Comparison of ENCODE assay signal across 24 cellular contexts in the genomic region with DNA sequence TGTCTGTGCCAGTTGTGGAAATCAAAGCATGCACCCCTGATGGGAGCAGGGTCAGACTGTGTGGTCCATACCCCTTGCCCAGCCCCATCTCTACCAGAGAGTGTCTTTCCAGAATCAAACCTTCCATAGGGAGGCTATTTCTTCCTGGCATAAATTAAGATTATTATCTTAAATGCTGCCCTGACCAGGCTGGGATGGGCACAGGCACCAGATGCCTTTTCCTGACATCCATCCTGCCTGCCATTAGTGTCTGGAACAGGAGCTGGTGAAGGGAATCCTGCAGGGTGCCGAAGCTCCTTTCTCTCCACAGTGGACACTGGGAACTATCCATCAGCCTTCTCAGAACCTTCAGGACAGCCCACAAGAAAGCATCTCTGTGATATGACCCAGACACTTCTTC.
"Had no signal": no experiment of that assay in that cellular context is flagged by ENCODE, and none has a peak within 500 bp of the region (broad histone marks: within the 10 kb centered on the region; RNA-seq: fewer than 3 reads in every experiment).

No MANE protein-coding gene starts in this region.

- ATAC-seq: effector memory CD8-positive, alpha-beta T cell; heart right ventricle; left ventricle myocardium superior; lower lobe of right lung; natural killer cell; stimulated activated memory B cell treated with anti-CD40 and anti-IgM and Interleukin-4, amounts not matched to agents 10 μg/mL and 1 μg/mL and 100 μg/mL, for 72 hours; stimulated activated naive CD8-positive, alpha-beta T cell treated with anti-CD3 and anti-CD28 coated beads, Interleukin-15, Interleukin-2, amounts not matched to agents 100 U/mL and 50 U/mL, for 24 hours; upper lobe of right lung had no signal

- H3K4me3 ChIP-seq: colonic mucosa, esophagus squamous epithelium, heart right ventricle, lower lobe of right lung, skin epidermis, spleen, transverse colon, upper lobe of right lung, uterus had no signal

- H3K27ac ChIP-seq: colonic mucosa, esophagus squamous epithelium, heart right ventricle, lower lobe of right lung, parathyroid adenoma, skin epidermis, spleen, transverse colon, upper lobe of right lung, uterus had no signal

- DNase-seq: dermis blood vessel endothelial cell; effector memory CD8-positive, alpha-beta T cell; erythroblast; esophagus squamous epithelium; foreskin melanocyte; glutamatergic neuron; heart right ventricle; hippocampal formation; immature natural killer cell; left ventricle myocardium superior; lower lobe of right lung; natural killer cell; occipital lobe; spleen; stimulated activated CD4-positive, alpha-beta T cell treated with anti-CD3 and anti-CD28 coated beads, Interleukin-4, amount 100 ng/mL, for 4 hours; stimulated activated naive CD8-positive, alpha-beta T cell treated with anti-CD3 and anti-CD28 coated beads, Interleukin-15, Interleukin-2, amounts not matched to agents 100 U/mL and 50 U/mL, for 24 hours; transverse colon; uterus had no signal

- H3K27ac Mint-ChIP-seq: effector memory CD8-positive, alpha-beta T cell; immature natural killer cell; natural killer cell; progenitor cell of endocrine pancreas; stimulated activated memory B cell treated with anti-CD40 and anti-IgM and Interleukin-4, amounts not matched to agents 10 μg/mL and 1 μg/mL and 100 μg/mL, for 72 hours had no signal

- H3K4me1 Mint-ChIP-seq: immature natural killer cell, natural killer cell had no signal

- H3K27me3 ChIP-seq: colonic mucosa, esophagus squamous epithelium, transverse colon, upper lobe of right lung, uterus had no signal

- H3K36me3 Mint-ChIP-seq: immature natural killer cell; natural killer cell; stimulated activated memory B cell treated with anti-CD40 and anti-IgM and Interleukin-4, amounts not matched to agents 10 μg/mL and 1 μg/mL and 100 μg/mL, for 72 hours had no signal

- H3K4me3 Mint-ChIP-seq: effector memory CD8-positive, alpha-beta T cell; immature natural killer cell; natural killer cell; stimulated activated memory B cell treated with anti-CD40 and anti-IgM and Interleukin-4, amounts not matched to agents 10 μg/mL and 1 μg/mL and 100 μg/mL, for 72 hours had no signal

- H3K36me3 ChIP-seq: colonic mucosa, esophagus squamous epithelium, heart right ventricle, lower lobe of right lung, spleen, transverse colon, upper lobe of right lung, uterus had no signal

- H3K4me1 ChIP-seq: colonic mucosa, esophagus squamous epithelium, heart right ventricle, lower lobe of right lung, parathyroid adenoma, spleen, transverse colon, upper lobe of right lung, uterus had no signal

- H3K9me3 ChIP-seq: colonic mucosa, esophagus squamous epithelium, heart right ventricle, lower lobe of right lung, spleen, transverse colon, upper lobe of right lung, uterus had no signal

- H3K9me3 Mint-ChIP-seq: effector memory CD8-positive, alpha-beta T cell; immature natural killer cell; natural killer cell; stimulated activated memory B cell treated with anti-CD40 and anti-IgM and Interleukin-4, amounts not matched to agents 10 μg/mL and 1 μg/mL and 100 μg/mL, for 72 hours had no signal
